In genomic region chr9:5554254-5554653, GRCh38 we compare ENCODE assay signal across 15 cellular contexts. TPM values are rescaled to one million over a fixed set of nuclear protein-coding genes. Genes with fewer than 3 reads are reported as not detected.
A peak's percentile ranks its signal among the peaks of the same experiment; 100 is the strongest.
DNase-seq lines count a peak whose midpoint lies in the region; ATAC-seq and TF ChIP-seq lines count a peak whose summit lies in the region.
"Had no signal": no experiment of that assay in that cellular context is flagged by ENCODE, and none has a peak within 500 bp of the region (broad histone marks: within the 10 kb centered on the region; RNA-seq: fewer than 3 reads in every experiment).

No MANE protein-coding gene starts in this region.

- H3K9me3 Mint-ChIP-seq in activated naive CD8-positive, alpha-beta T cell treated with anti-CD3 and anti-CD28 coated beads for 36 hours, result no peaks in the 10 kb centered on the region
- H3K9me3 Mint-ChIP-seq: activated naive CD8-positive, alpha-beta T cell treated with anti-CD3 and anti-CD28 coated beads, Interleukin-2, amount 10 ng/mL, durations not matched to agents 7 days and 5 days had no signal

- no peak overlapping the region for H3K4ac ChIP-seq in neuronal stem cell (ENCODE audit: low read length)

- no peak overlapping the region for H2AFZ ChIP-seq in neuronal stem cell (ENCODE audit: low read length)

- no peak overlapping the region for H2AK5ac ChIP-seq in neuronal stem cell (ENCODE audit: low read depth, low read length)

- H4K8ac ChIP-seq in neuronal stem cell (ENCODE audit: low read depth, low read length), result no peak overlapping the region

- H2BK120ac ChIP-seq in neuronal stem cell (ENCODE audit: low read depth, low read length), result no peak overlapping the region

- DNase-seq in brain microvascular endothelial cell (no peak), cardiac septum (ENCODE audit: low spot score) (no peak), neuronal stem cell (ENCODE audit: low spot score) (no peak)
- no peak for DNase-seq in stimulated activated CD4-positive, alpha-beta T cell treated with anti-CD3 and anti-CD28 coated beads, Interleukin-1b, Interleukin-23, amount 100 ng/mL, for 48 hours
- no peak for DNase-seq in activated naive CD8-positive, alpha-beta T cell treated with anti-CD3 and anti-CD28 coated beads for 36 hours
- DNase-seq: activated CD4-positive, alpha-beta T cell treated with anti-CD3 and anti-CD28 coated beads, Interleukin-2, amount 10 ng/mL, durations not matched to agents 7 days and 5 days; activated naive CD8-positive, alpha-beta T cell treated with anti-CD3 and anti-CD28 coated beads, Interleukin-2, amount 10 ng/mL, durations not matched to agents 7 days and 5 days; C1 segment of cervical spinal cord; hippocampal formation; MM.1S; NCI-H69 had no signal

- H3K4me3 ChIP-seq in brain microvascular endothelial cell (ENCODE audit: low read depth, low read length) (no peak overlapping the region), neuronal stem cell (ENCODE audit: low read length in 2 of 2) (no peak overlapping the region)

- intact Hi-C loops in cardiac septum (cut with DNase I), result no loop called here

- H3K18ac ChIP-seq in neuronal stem cell (ENCODE audit: low read length), result no peak overlapping the region

- H2BK15ac ChIP-seq in neuronal stem cell (ENCODE audit: low read length), result no peak overlapping the region

- no peaks in the 10 kb centered on the region for H3K9me3 ChIP-seq in neuronal stem cell (replicated peaks in 1 of 2; ENCODE audit: control insufficient read depth in 2 of 2, insufficient read depth in 1 of 2, low read depth in 1 of 2, low read length in 2 of 2)

- H3K27ac ChIP-seq in brain microvascular endothelial cell (peak overlapping the region; percentile 72), neuronal stem cell (replicated peaks; ENCODE audit: low read length) (no peak overlapping the region)

- no peak overlapping the region for H2BK5ac ChIP-seq in neuronal stem cell (ENCODE audit: low read length)

- H3K27me3 Mint-ChIP-seq in activated naive CD8-positive, alpha-beta T cell treated with anti-CD3 and anti-CD28 coated beads for 36 hours, result no peaks in the 10 kb centered on the region
- H3K27me3 Mint-ChIP-seq: activated CD4-positive, alpha-beta T cell treated with anti-CD3 and anti-CD28 coated beads, Interleukin-2, amount 10 ng/mL, durations not matched to agents 7 days and 5 days; activated naive CD8-positive, alpha-beta T cell treated with anti-CD3 and anti-CD28 coated beads, Interleukin-2, amount 10 ng/mL, durations not matched to agents 7 days and 5 days had no signal

- H3K36me3 ChIP-seq in brain microvascular endothelial cell (replicated peaks) (no peaks in the 10 kb centered on the region), neuronal stem cell (replicated peaks in 1 of 2; ENCODE audit: control insufficient read depth in 2 of 2, insufficient read depth in 2 of 2, low read length in 2 of 2) (no peaks in the 10 kb centered on the region)

- no peak overlapping the region for H2BK12ac ChIP-seq in neuronal stem cell (ENCODE audit: low read length)

- ATAC-seq in GM18499 (IDR thresholded peaks at IDR 0.05; ENCODE audit: insufficient read depth, unreplicated experiment) (peak; percentile 64), GM21381 (IDR thresholded peaks at IDR 0.05; ENCODE audit: unreplicated experiment) (peak; percentile 48), HG03066 (IDR thresholded peaks at IDR 0.05; ENCODE audit: low read depth, unreplicated experiment) (peak; percentile 67)

- H3K27ac Mint-ChIP-seq in activated naive CD8-positive, alpha-beta T cell treated with anti-CD3 and anti-CD28 coated beads for 36 hours, result no peak overlapping the region
- H3K27ac Mint-ChIP-seq: activated CD4-positive, alpha-beta T cell treated with anti-CD3 and anti-CD28 coated beads, Interleukin-2, amount 10 ng/mL, durations not matched to agents 7 days and 5 days; activated naive CD8-positive, alpha-beta T cell treated with anti-CD3 and anti-CD28 coated beads, Interleukin-2, amount 10 ng/mL, durations not matched to agents 7 days and 5 days had no signal

- no peaks in the 10 kb centered on the region for H3K79me1 ChIP-seq in neuronal stem cell (ENCODE audit: low read depth, low read length)

- no peak overlapping the region for H3K4me2 ChIP-seq in neuronal stem cell (ENCODE audit: insufficient read depth, low read length, poor library complexity, severe bottlenecking)

- no peak overlapping the region for H3K23ac ChIP-seq in neuronal stem cell (ENCODE audit: low read depth, low read length, poor library complexity)

- H4K91ac ChIP-seq in neuronal stem cell (ENCODE audit: low read depth, low read length, poor library complexity), result no peak overlapping the region

- H3K4me3 Mint-ChIP-seq in activated naive CD8-positive, alpha-beta T cell treated with anti-CD3 and anti-CD28 coated beads for 36 hours, result no peak overlapping the region
- H3K4me3 Mint-ChIP-seq: activated CD4-positive, alpha-beta T cell treated with anti-CD3 and anti-CD28 coated beads, Interleukin-2, amount 10 ng/mL, durations not matched to agents 7 days and 5 days; activated naive CD8-positive, alpha-beta T cell treated with anti-CD3 and anti-CD28 coated beads, Interleukin-2, amount 10 ng/mL, durations not matched to agents 7 days and 5 days had no signal

- H3K27me3 ChIP-seq in brain microvascular endothelial cell (replicated peaks) (no peaks in the 10 kb centered on the region), neuronal stem cell (ENCODE audit: control insufficient read depth in 3 of 3, insufficient read depth in 3 of 3, low read depth in 1 of 3, low read length in 3 of 3) (no peaks in the 10 kb centered on the region)

- in situ Hi-C loops in brain microvascular endothelial cell (cut with HindIII; ENCODE audit: low pct_ligation_motif_present, low sequenced_read_pairs), result no loop called here

- H3K9ac ChIP-seq in neuronal stem cell (ENCODE audit: low read depth, low read length, poor library complexity), result no peak overlapping the region

- H3K14ac ChIP-seq in neuronal stem cell (ENCODE audit: low read length), result no peak overlapping the region

- WGBS in neuronal stem cell (ENCODE audit: extremely low coverage in 2 of 2, insufficient read length in 2 of 2, insufficient replicate concordance in 1 of 2), 2 donors, result no CpG with 5 or more reads among the region's 4 CpGs

- no peak for TF ChIP-seq CTCF in brain microvascular endothelial cell (IDR thresholded peaks at IDR 0.05; ENCODE audit: low read depth, low read length, missing control alignments)

- H3K4me1 ChIP-seq in neuronal stem cell (ENCODE audit: control insufficient read depth in 2 of 2, insufficient read depth in 1 of 2, low read depth in 1 of 2, low read length in 2 of 2), result peaks cover 7 to 15% of the 10 kb centered on the region in 2 donors

- H3K36me3 Mint-ChIP-seq in activated naive CD8-positive, alpha-beta T cell treated with anti-CD3 and anti-CD28 coated beads for 36 hours, result peaks cover 3% of the 10 kb centered on the region

- peaks cover 24% of the 10 kb centered on the region for H3K4me1 Mint-ChIP-seq in activated naive CD8-positive, alpha-beta T cell treated with anti-CD3 and anti-CD28 coated beads for 36 hours

RNA-seq across cellular contexts. Expression of gene PDCD1LG2, which starts 43.9 kb away (rescaled TPM):
- 0.48 TPM for total RNA-seq in cardiac septum
- total RNA-seq in activated naive CD8-positive, alpha-beta T cell treated with anti-CD3 and anti-CD28 coated beads for 36 hours, result under 1 TPM in 1 of 2 experiments, not detected in 1; 0.08 TPM
- polyA plus RNA-seq in neuronal stem cell (2013, experiment 1 of 2), result not detected
- not detected for polyA plus RNA-seq in neuronal stem cell (2013, experiment 2 of 2)
- total RNA-seq: mononuclear cell had no signal
